11 cellular contexts compared by ENCODE assay signal in genomic region chr1:54328117-54328636, GRCh38.
DNase-seq lines count a peak whose midpoint lies in the region; ATAC-seq and TF ChIP-seq lines count a peak whose summit lies in the region.
"Had no signal": no experiment of that assay in that cellular context is flagged by ENCODE, and none has a peak within 500 bp of the region (broad histone marks: within the 10 kb centered on the region; RNA-seq: fewer than 3 reads in every experiment).

No MANE protein-coding gene starts in this region.

- no peak for TF ChIP-seq EP300 in sigmoid colon (IDR thresholded peaks at IDR 0.05)

- peak overlapping the region; percentile 53 for H3K4me2 ChIP-seq in GM23338

- intact Hi-C loops in sigmoid colon (cut with DNase I): loop anchor here (5.0 kb wide), 3 partner anchors 51 to 74 kb away; no protein-coding TSS in a partner anchor

- peak; percentile 24; the same call in 2 of the 3 replicates for ATAC-seq in GM23338
- ATAC-seq in HG03097 (IDR thresholded peaks at IDR 0.05; ENCODE audit: low FRiP score, unreplicated experiment): no peak
- ATAC-seq in HG03175 (IDR thresholded peaks at IDR 0.05; ENCODE audit: unreplicated experiment): no peak
- ATAC-seq: left cardiac atrium had no signal

- H3K36me3 ChIP-seq in GM23338 (ENCODE audit: insufficient read depth): no peaks in the 10 kb centered on the region; the same call in 1 of the 2 replicates
- 0 out of 2 replicates have a peak, but pooled peaks cover 3% of the 10 kb centered on the region for H3K36me3 ChIP-seq in iPS-20b (ENCODE audit: insufficient read depth, low read depth, low read length)
- H3K36me3 ChIP-seq in sigmoid colon: no peaks in the 10 kb centered on the region

- H3K4me1 Mint-ChIP-seq in GM23338: peaks cover 100% of the 10 kb centered on the region

- H3K4me3 ChIP-seq in GM23338: 0 out of 2 replicates have a peak overlapping the region, but pooled peaks have one; percentile 5
- peak overlapping the region; percentile 29; the same call in 1 of the 2 replicates for H3K4me3 ChIP-seq in iPS-20b (ENCODE audit: low read length)
- peak overlapping the region in 1 of 4 donors; percentile 6 for H3K4me3 ChIP-seq in sigmoid colon

- no peak overlapping the region for H2AFZ ChIP-seq in GM23338

- H3K27ac Mint-ChIP-seq in GM23338: peak overlapping the region; percentile 67

- H4K20me1 ChIP-seq in GM23338 (replicated peaks; ENCODE audit: insufficient read depth): peaks cover 50% of the 10 kb centered on the region; the same call in 1 of the 2 replicates

- TF ChIP-seq POLR2A in sigmoid colon (IDR thresholded peaks at IDR 0.05): no peak

- TF ChIP-seq CTCF in GM23338 (conservative IDR thresholded peaks at IDR 0.05; ENCODE audit: low read depth in 2 of 2): no peak
- TF ChIP-seq CTCF in sigmoid colon (IDR thresholded peaks at IDR 0.05): no peak

- 81 to 87% methylated on average over 11 of the region's 11 CpGs for whole genome bisulfite sequencing in sigmoid colon, 2 donors

- no peaks in the 10 kb centered on the region for H3K9me3 Mint-ChIP-seq in GM23338

- H3K27me3 Mint-ChIP-seq in GM23338 (ENCODE audit: insufficient read depth, low read depth, poor library complexity): peaks cover 10% of the 10 kb centered on the region

- H3K27me3 ChIP-seq in GM23338 (ENCODE audit: insufficient read depth) (no peaks in the 10 kb centered on the region), iPS-20b (ENCODE audit: insufficient read depth, low read length) (no peaks in the 10 kb centered on the region), sigmoid colon (no peaks in the 10 kb centered on the region)
- H3K27me3 ChIP-seq: BE2C had no signal

- no peak for DNase-seq in GM23338 (ENCODE audit: low spot score)
- no peak for DNase-seq in sigmoid colon
- no peak for DNase-seq in NOMO-1 treated with DMSO at 0.1 percent for 48 hours (lab: John Stamatoyannopoulos, UW; ENCODE audit: unreplicated experiment)
- DNase-seq in stimulated activated CD4-positive, alpha-beta T cell treated with anti-CD3 and anti-CD28 coated beads, Interleukin-1b, Interleukin-23, amount 100 ng/mL, for 48 hours: no peak
- DNase-seq: BE2C, GF-D8, left cardiac atrium had no signal

- peak overlapping the region; percentile 44 for H3K4me3 Mint-ChIP-seq in GM23338

- H3K4me1 ChIP-seq in GM23338 (ENCODE audit: insufficient read depth) (peaks cover 100% of the 10 kb centered on the region), iPS-20b (ENCODE audit: insufficient read depth, low read length) (peaks cover 84% of the 10 kb centered on the region), sigmoid colon (peaks cover 0 to 100% (median 100%) of the 10 kb centered on the region in 4 donors)

- H3K36me3 Mint-ChIP-seq in GM23338 (ENCODE audit: low read depth): no peaks in the 10 kb centered on the region

- peaks cover 16% of the 10 kb centered on the region; the same call in 1 of the 2 replicates for H3F3A ChIP-seq in GM23338 (replicated peaks; ENCODE audit: low read depth)

- H3K9me3 ChIP-seq in iPS-20b (ENCODE audit: insufficient read depth, low read depth, low read length) (no peaks in the 10 kb centered on the region), sigmoid colon (no peaks in the 10 kb centered on the region)
- H3K9me3 ChIP-seq: BE2C had no signal

- no peaks in the 10 kb centered on the region for H3K9me2 ChIP-seq in GM23338 (ENCODE audit: insufficient read depth)

- H3K9ac ChIP-seq in iPS-20b (ENCODE audit: low read depth, low read length): peak overlapping the region; percentile 39; the same call in 1 of the 2 replicates

- H3K79me2 ChIP-seq in GM23338 (replicated peaks; ENCODE audit: insufficient read depth): peaks cover 100% of the 10 kb centered on the region

- H3K27ac ChIP-seq in GM23338 (ENCODE audit: low read depth): peak overlapping the region; percentile 60
- peak overlapping the region; percentile 91 for H3K27ac ChIP-seq in angular gyrus (ENCODE audit: low read depth, low read length)
- H3K27ac ChIP-seq in iPS-20b (ENCODE audit: low read length): peak overlapping the region; percentile 21
- H3K27ac ChIP-seq in sigmoid colon: peak overlapping the region; percentile 74 to 83 (median 80)

TF ChIP-seq in GM23338, 12 proteins besides CTCF, POLR2A, EP300 and RAD21:
- no peak for TF ChIP-seq CREB1 (CRISPR knock-in tag; IDR thresholded peaks at IDR 0.05; ENCODE audit: low read depth)

Comparison
In these comparisons a context has a peak if more than half of its experiments do, and no peak if none do; other contexts are left out.
1. H3K27ac ChIP-seq: peak in every context shown above with its lines; median percentile 91 in angular gyrus; 80 in sigmoid colon; 60 in GM23338; 21 in iPS-20b.